Comparison of ENCODE assay signal across 2 cellular contexts in the genomic region with DNA sequence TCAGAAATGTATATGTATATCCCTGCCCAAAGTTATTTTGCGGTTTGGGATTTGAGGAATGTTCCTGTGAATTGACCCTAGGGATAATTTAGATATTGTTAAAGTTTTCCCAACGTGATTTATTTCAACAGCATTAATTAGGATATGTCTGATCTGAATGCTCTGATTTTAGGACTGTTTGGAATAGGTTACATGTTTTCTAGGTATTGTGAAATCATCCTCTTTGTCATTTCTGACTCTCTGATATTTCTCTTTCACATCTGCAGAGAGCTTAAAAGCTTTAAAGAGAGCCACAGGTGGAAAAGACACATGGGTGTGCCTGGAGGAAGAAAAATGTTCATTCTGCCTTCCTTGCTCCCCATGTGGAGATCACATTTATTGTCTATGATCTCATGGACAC.
A peak's percentile ranks its signal among the peaks of the same experiment; 100 is the strongest.
TF ChIP-seq lines count a peak whose summit lies in the region.

No MANE protein-coding gene starts in this region.

TF ChIP-seq in HepG2, 621 proteins besides CTCF, POLR2A, EP300 and RAD21:
- 0 out of 2 replicates have a peak, but pooled peaks have one; percentile 23 for TF ChIP-seq CEBPB (IDR thresholded peaks at IDR 0.05; ENCODE audit: borderline replicate concordance, low read depth, low read length)
- no peak for TF ChIP-seq NAIF1 (CRISPR knock-in tag; IDR thresholded peaks at IDR 0.05; ENCODE audit: borderline replicate concordance)

TF ChIP-seq in H1, 55 proteins besides CTCF, POLR2A, EP300 and RAD21:
- TF ChIP-seq SIX5 (IDR thresholded peaks at IDR 0.05; ENCODE audit: low read depth, low read length): no peak
- TF ChIP-seq, protein P1, sequence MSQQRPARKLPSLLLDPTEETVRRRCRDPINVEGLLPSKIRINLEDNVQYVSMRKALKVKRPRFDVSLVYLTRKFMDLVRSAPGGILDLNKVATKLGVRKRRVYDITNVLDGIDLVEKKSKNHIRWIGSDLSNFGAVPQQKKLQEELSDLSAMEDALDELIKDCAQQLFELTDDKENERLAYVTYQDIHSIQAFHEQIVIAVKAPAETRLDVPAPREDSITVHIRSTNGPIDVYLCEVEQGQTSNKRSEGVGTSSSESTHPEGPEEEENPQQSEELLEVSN (IDR thresholded peaks at IDR 0.05): no peak
- no peak for TF ChIP-seq CHD2 (IDR thresholded peaks at IDR 0.05; ENCODE audit: low read length)
- TF ChIP-seq CHD1 (IDR thresholded peaks at IDR 0.05; ENCODE audit: low read depth, low read length): no peak
- no peak for TF ChIP-seq BACH1 (IDR thresholded peaks at IDR 0.05; ENCODE audit: low read length)
- TF ChIP-seq POLR2AphosphoS5 (IDR thresholded peaks at IDR 0.05; ENCODE audit: low read depth, low read length): no peak
- no peak for TF ChIP-seq CBX5 (IDR thresholded peaks at IDR 0.05; ENCODE audit: low read depth, low read length)
